Comparison of ENCODE assay signal across 8 cellular contexts in the genomic region with DNA sequence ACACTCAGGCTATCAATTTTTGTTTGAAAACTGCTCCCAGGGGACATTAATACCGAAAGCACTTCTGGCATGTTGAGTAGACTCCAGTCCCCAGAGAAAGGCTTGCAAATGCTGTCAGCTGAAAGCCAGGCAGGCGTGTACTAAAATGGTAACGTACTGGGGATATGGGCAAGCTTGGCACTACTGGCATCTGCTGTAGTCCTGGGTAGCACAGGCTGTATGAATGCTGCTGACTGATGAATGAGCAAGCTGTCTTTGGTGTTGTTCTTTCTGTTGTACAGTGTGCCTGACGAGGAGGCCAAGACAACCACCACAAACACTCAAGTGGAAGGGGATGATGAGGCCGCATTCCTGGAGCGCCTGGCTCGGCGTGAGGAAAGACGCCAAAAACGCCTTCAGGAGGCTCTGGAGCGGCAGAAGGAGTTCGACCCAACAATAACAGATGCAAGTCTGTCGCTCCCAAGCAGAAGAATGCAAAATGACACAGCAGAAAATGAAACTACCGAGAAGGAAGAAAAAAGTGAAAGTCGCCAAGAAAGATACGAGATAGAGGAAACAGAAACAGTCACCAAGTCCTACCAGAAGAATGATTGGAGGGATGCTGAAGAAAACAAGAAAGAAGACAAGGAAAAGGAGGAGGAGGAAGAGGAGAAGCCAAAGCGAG. TPM values are rescaled to one million over a fixed set of nuclear protein-coding genes. Genes with fewer than 3 reads are reported as not detected.
A peak's percentile ranks its signal among the peaks of the same experiment; 100 is the strongest.
DNase-seq lines count a peak whose midpoint lies in the region; ATAC-seq and TF ChIP-seq lines count a peak whose summit lies in the region.

No MANE protein-coding gene starts in this region.

- H3K4me3 ChIP-seq in GM12865 (ENCODE audit: low read depth, low read length) (peak overlapping the region; percentile 45), astrocyte of the cerebellum (ENCODE audit: low read depth, low read length) (no peak overlapping the region)
- H3K4me3 ChIP-seq in naive thymus-derived CD4-positive, alpha-beta T cell (ENCODE audit: low read length), result no peak overlapping the region

- in situ Hi-C loops in astrocyte of the cerebellum (cut with HindIII; ENCODE audit: low sequenced_read_pairs), result no loop called here

- CTCF ChIA-PET in naive thymus-derived CD4-positive, alpha-beta T cell (lab: Charles Lee), result no interaction called here

- H3K4me1 ChIP-seq in naive thymus-derived CD4-positive, alpha-beta T cell (ENCODE audit: control insufficient read depth in 2 of 2, insufficient read depth in 2 of 2, low read length in 2 of 2), result no peaks in the 10 kb centered on the region

- H3K27me3 Mint-ChIP-seq in naive thymus-derived CD4-positive, alpha-beta T cell, result peaks cover 0 to 2% (median 0%) of the 10 kb centered on the region in 5 donors

- no peak for ATAC-seq in naive thymus-derived CD4-positive, alpha-beta T cell
- ATAC-seq in HG03520 (IDR thresholded peaks at IDR 0.05; ENCODE audit: unreplicated experiment) (no peak), left lobe of liver (no peak), GM19023 (IDR thresholded peaks at IDR 0.05; ENCODE audit: unreplicated experiment) (no peak)

- DNase-seq in GM12865 (ENCODE audit: low read depth), result peak; percentile 59
- peak; percentile 65 for DNase-seq in HCEC 1CT
- peak; percentile 80 for DNase-seq in astrocyte of the cerebellum (ENCODE audit: low read depth)
- no peak for DNase-seq in naive thymus-derived CD4-positive, alpha-beta T cell
- no peak for DNase-seq in NCI-H748 treated with DMSO at 0.1 percent for 48 hours (lab: John Stamatoyannopoulos, UW)
- DNase-seq in left lobe of liver (ENCODE audit: low spot score), result no peak

- POLR2A ChIA-PET in naive thymus-derived CD4-positive, alpha-beta T cell (lab: Charles Lee), result interaction anchor here (0.7 kb wide), 1 partner anchor 611 kb away, joined by 4 read pairs; no protein-coding TSS in a partner anchor

- peaks cover 0 to 4% (median 0%) of the 10 kb centered on the region in 11 donors for H3K9me3 Mint-ChIP-seq in naive thymus-derived CD4-positive, alpha-beta T cell

- no peak overlapping the region for H3K27ac ChIP-seq in naive thymus-derived CD4-positive, alpha-beta T cell (ENCODE audit: low read depth, low read length)

- H3K4me3 Mint-ChIP-seq in naive thymus-derived CD4-positive, alpha-beta T cell, result peak overlapping the region in 9 of 10 donors; percentile 24 to 79 (median 61)

- peaks cover 0 to 4% (median 0%) of the 10 kb centered on the region in 5 donors for H3K36me3 Mint-ChIP-seq in naive thymus-derived CD4-positive, alpha-beta T cell

- H3K27me3 ChIP-seq in naive thymus-derived CD4-positive, alpha-beta T cell (ENCODE audit: control insufficient read depth in 2 of 2, insufficient read depth in 2 of 2, low read length in 2 of 2), result no peaks in the 10 kb centered on the region

- H3K36me3 ChIP-seq in naive thymus-derived CD4-positive, alpha-beta T cell (ENCODE audit: control insufficient read depth in 2 of 3, insufficient read depth in 3 of 3, low read length in 3 of 3), result no peaks in the 10 kb centered on the region

- TF ChIP-seq CTCF in GM12865 (IDR thresholded peaks at IDR 0.05; ENCODE audit: insufficient read depth, low read depth, low read length, missing control alignments) (no peak), astrocyte of the cerebellum (IDR thresholded peaks at IDR 0.05; ENCODE audit: low read depth, low read length, missing control alignments) (no peak)

- intact Hi-C loops in naive thymus-derived CD4-positive, alpha-beta T cell (cut with micrococcal nuclease), result no loop called here

- no peaks in the 10 kb centered on the region for H3K9me3 ChIP-seq in naive thymus-derived CD4-positive, alpha-beta T cell (ENCODE audit: control insufficient read depth in 2 of 3, low read length in 3 of 3)

- H3K4me1 Mint-ChIP-seq in naive thymus-derived CD4-positive, alpha-beta T cell, result peaks cover 7 to 16% (median 13%) of the 10 kb centered on the region in 7 donors

- H3K27ac Mint-ChIP-seq in naive thymus-derived CD4-positive, alpha-beta T cell, result peak overlapping the region in 6 of 9 donors; percentile 9 to 51 (median 37)

RNA-seq across cellular contexts. Expression of gene AGBL3, which starts 53.5 kb away (rescaled TPM):
- total RNA-seq in naive thymus-derived CD4-positive, alpha-beta T cell, result 1 to 10 TPM; 2.1 to 6.6 (median 3.8) TPM
- polyA plus RNA-seq in naive thymus-derived CD4-positive, alpha-beta T cell, result under 1 TPM; 0.51 to 0.54 TPM
- 2.1 TPM for total RNA-seq in left lobe of liver

Comparison
In these comparisons a context has a peak if more than half of its experiments do, and no peak if none do; other contexts are left out.
1. DNase-seq: peak in GM12865 (single experiment), HCEC 1CT (single experiment) and astrocyte of the cerebellum (single experiment); none in naive thymus-derived CD4-positive, alpha-beta T cell (0 of 9), NCI-H748 treated with DMSO at 0.1 percent for 48 hours (single experiment) and left lobe of liver (single experiment).